In the genomic region with DNA sequence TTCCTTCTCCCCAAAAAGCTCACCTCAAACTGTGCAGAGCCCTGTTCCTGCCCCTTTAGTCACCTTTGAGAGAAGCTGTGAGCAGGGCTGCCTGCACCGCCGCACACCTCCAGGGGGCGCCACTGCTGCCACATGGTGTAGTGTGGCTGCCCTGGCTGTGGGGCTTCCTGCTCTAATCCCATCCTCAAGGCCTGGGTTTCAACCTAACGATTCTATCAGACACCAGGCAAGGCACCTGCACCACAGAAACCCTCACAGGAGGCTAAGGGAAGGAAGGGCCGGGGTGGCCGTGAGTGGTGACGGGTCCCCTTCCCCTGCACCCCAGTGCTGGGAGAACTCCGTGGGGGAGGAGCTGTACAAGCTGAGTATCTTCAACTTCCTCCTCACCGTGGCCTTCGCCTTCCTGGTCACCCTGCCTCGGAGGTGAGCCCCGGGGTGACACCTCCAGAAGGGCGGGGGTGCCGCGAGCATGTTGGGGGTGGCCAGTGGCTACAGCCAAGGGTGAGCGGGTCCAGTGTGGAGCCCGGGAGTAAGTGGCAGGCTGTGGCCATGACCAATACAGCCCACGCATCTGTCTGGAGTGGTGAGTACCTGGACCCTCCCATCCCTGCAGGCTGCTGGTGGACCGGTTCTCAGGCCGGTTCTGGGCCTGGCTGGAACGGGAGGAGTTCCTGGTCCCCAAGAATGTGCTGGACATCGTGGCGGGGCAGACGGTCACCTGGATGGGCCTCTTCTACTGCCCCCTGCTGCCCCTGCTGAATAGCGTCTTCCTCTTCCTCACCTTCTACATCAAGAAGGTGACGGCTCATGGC, we compare ENCODE assay signal across 9 cellular contexts. TPM values are rescaled to one million over a fixed set of nuclear protein-coding genes. Genes with fewer than 3 reads are reported as not detected.
DNase-seq lines count a peak whose midpoint lies in the region; ATAC-seq, FAIRE-seq and TF ChIP-seq lines count a peak whose summit lies in the region.
"Had no signal": no experiment of that assay in that cellular context is flagged by ENCODE, and none has a peak within 500 bp of the region (broad histone marks: within the 10 kb centered on the region; RNA-seq: fewer than 3 reads in every experiment).

No MANE protein-coding gene starts in this region.

- no peaks in the 10 kb centered on the region for H3K9me3 Mint-ChIP-seq in osteocyte (ENCODE audit: unreplicated experiment)

- no peak overlapping the region for H3K4me3 Mint-ChIP-seq in osteocyte (ENCODE audit: unreplicated experiment)

- no peaks in the 10 kb centered on the region for H3K9me2 ChIP-seq in PC-9 (ENCODE audit: insufficient read depth)

- no peak overlapping the region for H3K27ac ChIP-seq in PC-9

- no peak for TF ChIP-seq POLR2A in GM12891 (IDR thresholded peaks at IDR 0.05; ENCODE audit: low read depth, low read length)

- H3K36me3 ChIP-seq in PC-9 (ENCODE audit: low read depth), result no peaks in the 10 kb centered on the region
- no peaks in the 10 kb centered on the region for H3K36me3 ChIP-seq in bronchial epithelial cell (ENCODE audit: control insufficient read depth, insufficient read depth, low read length)
- H3K36me3 ChIP-seq: MG63 had no signal

- no peak for ATAC-seq in GM19455 (IDR thresholded peaks at IDR 0.05; ENCODE audit: unreplicated experiment)
- ATAC-seq in HG02678 (IDR thresholded peaks at IDR 0.05; ENCODE audit: unreplicated experiment), result no peak
- ATAC-seq in GM21619 (IDR thresholded peaks at IDR 0.05; ENCODE audit: unreplicated experiment), result no peak

- DNase-seq in GM12891 (ENCODE audit: insufficient read length, low spot score) (no peak), PC-9 (peak; percentile 65 to 69), bronchial epithelial cell (ENCODE audit: low read depth) (no peak), osteocyte (ENCODE audit: extremely low spot score, unreplicated experiment) (no peak), COLO829 (ENCODE audit: low spot score) (no peak)
- DNase-seq: MG63 had no signal

- H3K4me3 ChIP-seq in PC-9, result no peak overlapping the region
- H3K4me3 ChIP-seq in bronchial epithelial cell (ENCODE audit: low read depth, low read length), result no peak overlapping the region
- H3K4me3 ChIP-seq: MG63 had no signal

- CTCF ChIA-PET in PC-9 (lab: Charles Lee), result interaction anchor here (0.6 to 1.6 kb wide), 7 partner anchors 10 to 113 kb away, joined by 3 to 6 read pairs (median 3); no protein-coding TSS in a partner anchor

- no peaks in the 10 kb centered on the region for H3K36me3 Mint-ChIP-seq in osteocyte (ENCODE audit: unreplicated experiment)

- H4K20me1 ChIP-seq in PC-9 (ENCODE audit: insufficient read depth), result no peaks in the 10 kb centered on the region

- H3K27me3 Mint-ChIP-seq in osteocyte (ENCODE audit: unreplicated experiment), result no peaks in the 10 kb centered on the region

- no peaks in the 10 kb centered on the region for H3K79me2 ChIP-seq in PC-9 (ENCODE audit: low read depth)

- H3K27me3 ChIP-seq in PC-9 (ENCODE audit: insufficient read depth, low read depth) (no peaks in the 10 kb centered on the region), bronchial epithelial cell (ENCODE audit: control insufficient read depth, insufficient read depth, low read length) (no peaks in the 10 kb centered on the region)
- H3K27me3 ChIP-seq: MG63 had no signal

- FAIRE-seq in GM12891 (lab: Jason Lieb, UNC), result peak; percentile 52
- no peak for FAIRE-seq in bronchial epithelial cell (lab: Jason Lieb, UNC)

- TF ChIP-seq CTCF in PC-9 (conservative IDR thresholded peaks at IDR 0.05) (peak; percentile 48), bronchial epithelial cell (IDR thresholded peaks at IDR 0.05; ENCODE audit: insufficient read depth, low read length, severe bottlenecking) (peak; percentile 46), osteocyte (IDR thresholded peaks at IDR 0.05) (peak; percentile 48)

- H3F3A ChIP-seq in PC-9 (ENCODE audit: insufficient read depth, low read depth), result peaks cover 34% of the 10 kb centered on the region; the same call in 1 of the 2 replicates

- H3K4me1 ChIP-seq in PC-9 (replicated peaks; ENCODE audit: insufficient read depth), result peaks cover 20% of the 10 kb centered on the region

- intact Hi-C loops in PC-9 (cut with micrococcal nuclease; ENCODE audit: unreplicated experiment), result no loop called here

- no peak overlapping the region for H2AFZ ChIP-seq in PC-9

- POLR2A ChIA-PET in PC-9 (lab: Charles Lee; ENCODE audit: unreplicated experiment), result no interaction called here

- H3K9me3 ChIP-seq in PC-9 (ENCODE audit: insufficient read depth, low read depth), result no peaks in the 10 kb centered on the region
- H3K9me3 ChIP-seq: MG63 had no signal

- no peak overlapping the region for H3K27ac Mint-ChIP-seq in osteocyte (ENCODE audit: unreplicated experiment)

- no peak overlapping the region for H3K4me2 ChIP-seq in PC-9

- no peaks in the 10 kb centered on the region for H3K4me1 Mint-ChIP-seq in osteocyte (ENCODE audit: unreplicated experiment)

- no TSS peak for BruUV-seq in PC-9 (replicated peaks; lab: Mats Ljungman, UMichigan)

TF ChIP-seq in GM12891, 5 proteins besides CTCF, POLR2A, EP300 and RAD21:
- no peak for TF ChIP-seq PAX5 (IDR thresholded peaks at IDR 0.05; ENCODE audit: insufficient read depth, low read length, severe bottlenecking)

RNA-seq across cellular contexts. Expression of a gene that starts 7.0 kb away (rescaled TPM):
- polyA plus RNA-seq in GM12891 (2012; ENCODE audit: low read depth, missing spikeins), result 67.1 TPM
- total RNA-seq in PC-9 (2021), result 1.9 and 2.6 TPM in 2 replicates
- total RNA-seq in bronchial epithelial cell, result under 0.01 TPM in 1 of 2 replicates, not detected in the other
- 0.40 and 0.99 TPM in 2 replicates for total RNA-seq in osteocyte

RNA-seq across cellular contexts. Expression of a gene that starts 8.6 kb away (rescaled TPM):
- polyA plus RNA-seq in GM12891 (2012; ENCODE audit: low read depth, missing spikeins), result 5.8 TPM
- total RNA-seq in PC-9 (2021) (not detected in 2 replicates), bronchial epithelial cell (0.13 TPM in 1 of 2 replicates, not detected in the other), osteocyte (not detected in 2 replicates)

RNA-seq across cellular contexts. Expression of a gene that starts 9.0 kb away (rescaled TPM):
- 125 TPM for polyA plus RNA-seq in GM12891 (2012; ENCODE audit: low read depth, missing spikeins)
- 97.7 and 116 TPM in 2 replicates for total RNA-seq in PC-9 (2021)
- 42.9 and 51.7 TPM in 2 replicates for total RNA-seq in bronchial epithelial cell
- 31.2 and 32.6 TPM in 2 replicates for total RNA-seq in osteocyte

RNA-seq across cellular contexts. Expression of a gene that starts 30.8 kb away (rescaled TPM):
- 338 TPM for polyA plus RNA-seq in GM12891 (2012; ENCODE audit: low read depth, missing spikeins)
- total RNA-seq in PC-9 (2021) (91.9 and 95.0 TPM in 2 replicates), bronchial epithelial cell (41.9 and 51.0 TPM in 2 replicates), osteocyte (43.2 and 48.6 TPM in 2 replicates)

RNA-seq across cellular contexts. Expression of a gene that starts 49.3 kb away (rescaled TPM):
- polyA plus RNA-seq in GM12891 (2012; ENCODE audit: low read depth, missing spikeins), result 82.5 TPM
- total RNA-seq in PC-9 (2021), result 137 and 147 TPM in 2 replicates
- total RNA-seq in bronchial epithelial cell, result 0.79 and 2.9 TPM in 2 replicates
- total RNA-seq in osteocyte, result 16.0 and 16.2 TPM in 2 replicates

Comparison
In these comparisons a context has a peak if more than half of its experiments do, and no peak if none do; other contexts are left out.
1. DNase-seq: peak in PC-9 (2 of 2); none in GM12891 (single experiment), bronchial epithelial cell (single experiment), osteocyte (single experiment) and COLO829 (single experiment).
2. Peak in every context shown above with its lines, with median percentiles within 50 percentile points of each other: CTCF ChIP-seq.